In the genomic region with DNA sequence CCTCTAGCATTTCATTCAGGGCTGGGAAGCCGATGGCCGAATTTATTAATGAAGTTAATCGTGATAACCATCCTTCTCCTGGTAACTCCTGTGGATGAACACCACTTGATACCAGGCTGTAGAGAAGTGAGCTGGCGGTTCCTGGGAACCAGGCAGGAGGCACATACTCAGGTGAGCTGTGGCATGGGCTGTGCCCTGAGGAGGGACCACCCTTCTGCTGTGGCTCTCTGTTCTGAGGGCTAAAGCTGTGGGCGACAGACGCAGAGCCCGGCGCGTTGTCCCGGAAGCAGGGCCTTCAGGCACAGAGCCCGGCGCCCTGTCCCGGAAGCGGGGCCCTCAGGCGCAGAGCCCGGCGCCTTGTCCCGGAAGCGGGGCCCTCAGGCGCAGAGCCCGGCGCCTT, we compare ENCODE assay signal across 29 cellular contexts.
"Had no signal": no experiment of that assay in that cellular context is flagged by ENCODE, and none has a peak within 500 bp of the region (broad histone marks: within the 10 kb centered on the region; RNA-seq: fewer than 3 reads in every experiment).

No MANE protein-coding gene starts in this region.

- H3K36me3 Mint-ChIP-seq: activated naive CD8-positive, alpha-beta T cell had no signal

- H3K27me3 ChIP-seq: brain microvascular endothelial cell had no signal

- DNase-seq: activated B cell treated with CpG ODN at 0.5 μM for 24 hours; activated CD4-positive, alpha-beta T cell treated with anti-CD3 and anti-CD28 coated beads for 48 hours; activated CD4-positive, alpha-beta T cell treated with anti-CD3 and anti-CD28 coated beads, Interleukin-2, amount 50 U/mL, for 1 hour; activated CD4-positive, alpha-beta T cell treated with anti-CD3 and anti-CD28 coated beads, Interleukin-2, amount 50 U/mL, for 48 hours; activated CD8-positive, alpha-beta memory T cell treated with anti-CD3 and anti-CD28 coated beads for 24 hours; activated CD8-positive, alpha-beta T cell treated with anti-CD3 and anti-CD28 coated beads for 36 hours; activated effector memory CD4-positive, alpha-beta T cell treated with Interleukin-2 at 50 U/mL for 16 hours; activated gamma-delta T cell treated with Interleukin-2 at 50 U/mL for 16 hours; activated naive CD4-positive, alpha-beta T cell treated with anti-CD3 and anti-CD28 coated beads, Interleukin-2, amount 50 U/mL, for 16 hours; activated naive CD4-positive, alpha-beta T cell treated with Interleukin-2 at 50 U/mL for 16 hours; activated T-cell treated with anti-CD3 and anti-CD28 coated beads, Interleukin-2, amount 50 U/mL, for 4 hours; amniotic stem cell; anterior cingulate cortex; brain microvascular endothelial cell; cortex of kidney; dermis blood vessel endothelial cell; effector CD4-positive, alpha-beta T cell; effector memory CD8-positive, alpha-beta T cell; foreskin fibroblast; T-helper 1 cell; T-helper 17 cell; T1000 had no signal

- ATAC-seq: activated CD4-positive, CD25-positive, alpha-beta regulatory T cell treated with anti-CD3 and anti-CD28 coated beads, Interleukin-2, amount 50 U/mL, for 24 hours; activated CD8-positive, alpha-beta T cell treated with anti-CD3 and anti-CD28 coated beads for 36 hours; activated T-cell treated with anti-CD3 and anti-CD28 coated beads, Interleukin-2, amount 50 U/mL, for 4 hours; activated T-helper 17 cell treated with anti-CD3 and anti-CD28 coated beads, Interleukin-2, amount 50 U/mL, for 72 hours; effector memory CD8-positive, alpha-beta T cell; T-helper 17 cell had no signal

- H3K4me3 Mint-ChIP-seq: activated B cell treated with CpG ODN at 0.5 μM for 24 hours; activated CD8-positive, alpha-beta T cell treated with anti-CD3 and anti-CD28 coated beads for 36 hours; activated naive CD8-positive, alpha-beta T cell; activated T-cell treated with anti-CD3 and anti-CD28 coated beads, Interleukin-2, amount 50 U/mL, for 4 hours; activated T-helper 17 cell treated with anti-CD3 and anti-CD28 coated beads, Interleukin-2, amount 50 U/mL, for 72 hours; central memory CD8-positive, alpha-beta T cell; effector memory CD8-positive, alpha-beta T cell; T-helper 17 cell; T-helper 2 cell treated with Interferon-gamma antibody and Interleukin-4, amounts not matched to agents 5 μg/mL and 100 μg/mL, for 36 hours had no signal

- H3K27me3 Mint-ChIP-seq: activated B cell treated with CpG ODN at 0.5 μM for 24 hours; activated CD8-positive, alpha-beta T cell treated with anti-CD3 and anti-CD28 coated beads for 36 hours; activated naive CD8-positive, alpha-beta T cell; activated T-helper 17 cell treated with anti-CD3 and anti-CD28 coated beads, Interleukin-2, amount 50 U/mL, for 72 hours; central memory CD8-positive, alpha-beta T cell; T-helper 17 cell had no signal

- H3K9me3 Mint-ChIP-seq: activated CD8-positive, alpha-beta T cell treated with anti-CD3 and anti-CD28 coated beads for 36 hours; activated T-cell treated with anti-CD3 and anti-CD28 coated beads, Interleukin-2, amount 50 U/mL, for 4 hours; activated T-helper 17 cell treated with anti-CD3 and anti-CD28 coated beads, Interleukin-2, amount 50 U/mL, for 72 hours; T-helper 2 cell treated with Interferon-gamma antibody and Interleukin-4, amounts not matched to agents 5 μg/mL and 100 μg/mL, for 36 hours had no signal

- H3K27ac Mint-ChIP-seq: activated B cell treated with CpG ODN at 0.5 μM for 24 hours; activated CD8-positive, alpha-beta T cell treated with anti-CD3 and anti-CD28 coated beads for 36 hours; activated naive CD8-positive, alpha-beta T cell; activated T-helper 17 cell treated with anti-CD3 and anti-CD28 coated beads, Interleukin-2, amount 50 U/mL, for 72 hours; effector memory CD8-positive, alpha-beta T cell; T-helper 17 cell; T-helper 2 cell treated with Interferon-gamma antibody and Interleukin-4, amounts not matched to agents 5 μg/mL and 100 μg/mL, for 36 hours had no signal

- H3K4me1 Mint-ChIP-seq: activated B cell treated with CpG ODN at 0.5 μM for 24 hours; activated T-helper 17 cell treated with anti-CD3 and anti-CD28 coated beads, Interleukin-2, amount 50 U/mL, for 72 hours; central memory CD8-positive, alpha-beta T cell; T-helper 17 cell had no signal

- H3K27ac ChIP-seq: brain microvascular endothelial cell, epithelial cell of prostate, WERI-Rb-1 had no signal

- H3K36me3 ChIP-seq: brain microvascular endothelial cell, WERI-Rb-1 had no signal
